1 cellular context compared by ENCODE assay signal in the genomic region with DNA sequence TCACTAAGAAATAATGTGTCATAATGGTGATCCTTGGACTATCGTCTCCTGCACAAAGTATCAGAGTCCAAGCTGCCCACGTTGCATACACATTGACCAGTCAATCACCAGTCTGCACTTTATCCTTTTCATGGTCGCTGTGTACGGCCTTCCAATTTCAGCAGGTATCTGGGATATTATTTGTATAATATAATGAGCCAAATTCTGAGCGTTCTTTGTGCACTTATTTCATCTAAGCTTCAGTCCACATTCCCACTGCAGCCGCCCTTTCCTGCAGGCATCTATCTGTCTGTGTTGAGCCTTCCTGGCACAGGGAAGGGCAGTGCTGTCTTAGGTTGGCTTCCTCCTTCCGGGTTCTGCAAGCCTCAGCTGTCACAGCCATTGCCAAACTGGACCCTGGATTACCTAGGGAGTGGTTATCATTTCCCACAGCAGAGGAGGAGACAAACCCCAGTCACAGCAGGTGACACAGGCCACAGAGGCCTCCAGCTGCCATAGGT.
TF ChIP-seq lines count a peak whose summit lies in the region.

No MANE protein-coding gene starts in this region.

TF ChIP-seq in HepG2, 621 proteins besides CTCF, POLR2A, EP300 and RAD21 (continued from another document and continues in another):
- TF ChIP-seq ZNF646 (CRISPR knock-in tag; IDR thresholded peaks at IDR 0.05) (no peak), GMEB1 (CRISPR knock-in tag; IDR thresholded peaks at IDR 0.05; ENCODE audit: borderline replicate concordance) (no peak), ZNF790 (CRISPR knock-in tag; IDR thresholded peaks at IDR 0.05; ENCODE audit: borderline replicate concordance) (no peak), ZNF7 (CRISPR knock-in tag; IDR thresholded peaks at IDR 0.05) (no peak), GABPA (IDR thresholded peaks at IDR 0.05; ENCODE audit: low read depth, low read length) (no peak), GABPA (CRISPR knock-in tag; IDR thresholded peaks at IDR 0.05; ENCODE audit: low read depth) (no peak), BCL6 (CRISPR knock-in tag; IDR thresholded peaks at IDR 0.05) (peak; percentile 8; the same call in 1 of the 2 replicates), CHCHD3 (CRISPR knock-in tag; IDR thresholded peaks at IDR 0.05) (no peak), ZNF556 (CRISPR knock-in tag; IDR thresholded peaks at IDR 0.05; ENCODE audit: borderline replicate concordance) (no peak; the same call in 1 of the 2 replicates), ZBTB38 (CRISPR knock-in tag; IDR thresholded peaks at IDR 0.05) (no peak), SYNCRIP (IDR thresholded peaks at IDR 0.05; ENCODE audit: insufficient read depth, low read depth, low read length) (no peak), MIER2 (CRISPR knock-in tag; IDR thresholded peaks at IDR 0.05) (no peak), MAZ (IDR thresholded peaks at IDR 0.05; ENCODE audit: borderline replicate concordance, low read depth, low read length) (no peak), MAZ (CRISPR knock-in tag; IDR thresholded peaks at IDR 0.05; ENCODE audit: low read depth) (0 out of 2 replicates have a peak, but pooled peaks have one; percentile 35), ZNF816 (CRISPR knock-in tag; IDR thresholded peaks at IDR 0.05; ENCODE audit: borderline replicate concordance) (no peak), SALL1 (CRISPR knock-in tag; IDR thresholded peaks at IDR 0.05) (peak; percentile 75), MED8 (CRISPR knock-in tag; IDR thresholded peaks at IDR 0.05; ENCODE audit: insufficient replicate concordance) (no peak), ZNF720 (CRISPR knock-in tag; IDR thresholded peaks at IDR 0.05) (no peak), ZNF589 (CRISPR knock-in tag; conservative IDR thresholded peaks at IDR 0.05) (no peak), ZNF350 (CRISPR knock-in tag; IDR thresholded peaks at IDR 0.05; ENCODE audit: borderline replicate concordance, low read depth) (no peak), ZNF615 (CRISPR knock-in tag; IDR thresholded peaks at IDR 0.05; ENCODE audit: borderline replicate concordance) (no peak), FOXC1 (CRISPR knock-in tag; IDR thresholded peaks at IDR 0.05; ENCODE audit: borderline replicate concordance) (no peak), JUND (CRISPR knock-in tag; IDR thresholded peaks at IDR 0.05) (no peak), ZBTB8A (CRISPR knock-in tag; IDR thresholded peaks at IDR 0.05; ENCODE audit: borderline replicate concordance, low read depth) (no peak), ZFAT (CRISPR knock-in tag; conservative IDR thresholded peaks at IDR 0.05) (no peak), ZNF513 (CRISPR knock-in tag; conservative IDR thresholded peaks at IDR 0.05) (no peak), ZNF670 (CRISPR knock-in tag; IDR thresholded peaks at IDR 0.05; ENCODE audit: borderline replicate concordance) (no peak), EHMT2 (IDR thresholded peaks at IDR 0.05; ENCODE audit: borderline replicate concordance, low read depth, low read length) (no peak), THAP7 (CRISPR knock-in tag; IDR thresholded peaks at IDR 0.05) (no peak; the same call in 1 of the 2 replicates), ZNF530 (CRISPR knock-in tag; IDR thresholded peaks at IDR 0.05; ENCODE audit: low read depth) (no peak), KDM6A (CRISPR knock-in tag; IDR thresholded peaks at IDR 0.05; ENCODE audit: low read depth) (0 out of 2 replicates have a peak, but pooled peaks have one; percentile 21), TP53 (CRISPR knock-in tag; conservative IDR thresholded peaks at IDR 0.05) (no peak), LRRFIP1 (CRISPR knock-in tag; conservative IDR thresholded peaks at IDR 0.05) (no peak), ZNF709 (CRISPR knock-in tag; IDR thresholded peaks at IDR 0.05) (no peak), KLF13 (CRISPR knock-in tag; IDR thresholded peaks at IDR 0.05) (no peak), ZNF713 (CRISPR knock-in tag; IDR thresholded peaks at IDR 0.05) (no peak), ZNF572 (CRISPR knock-in tag; IDR thresholded peaks at IDR 0.05) (no peak)
- TF ChIP-seq, protein P1, sequence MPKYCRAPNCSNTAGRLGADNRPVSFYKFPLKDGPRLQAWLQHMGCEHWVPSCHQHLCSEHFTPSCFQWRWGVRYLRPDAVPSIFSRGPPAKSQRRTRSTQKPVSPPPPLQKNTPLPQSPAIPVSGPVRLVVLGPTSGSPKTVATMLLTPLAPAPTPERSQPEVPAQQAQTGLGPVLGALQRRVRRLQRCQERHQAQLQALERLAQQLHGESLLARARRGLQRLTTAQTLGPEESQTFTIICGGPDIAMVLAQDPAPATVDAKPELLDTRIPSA (CRISPR knock-in tag; IDR thresholded peaks at IDR 0.05; ENCODE audit: borderline replicate concordance): no peak
- TF ChIP-seq, protein P2, sequence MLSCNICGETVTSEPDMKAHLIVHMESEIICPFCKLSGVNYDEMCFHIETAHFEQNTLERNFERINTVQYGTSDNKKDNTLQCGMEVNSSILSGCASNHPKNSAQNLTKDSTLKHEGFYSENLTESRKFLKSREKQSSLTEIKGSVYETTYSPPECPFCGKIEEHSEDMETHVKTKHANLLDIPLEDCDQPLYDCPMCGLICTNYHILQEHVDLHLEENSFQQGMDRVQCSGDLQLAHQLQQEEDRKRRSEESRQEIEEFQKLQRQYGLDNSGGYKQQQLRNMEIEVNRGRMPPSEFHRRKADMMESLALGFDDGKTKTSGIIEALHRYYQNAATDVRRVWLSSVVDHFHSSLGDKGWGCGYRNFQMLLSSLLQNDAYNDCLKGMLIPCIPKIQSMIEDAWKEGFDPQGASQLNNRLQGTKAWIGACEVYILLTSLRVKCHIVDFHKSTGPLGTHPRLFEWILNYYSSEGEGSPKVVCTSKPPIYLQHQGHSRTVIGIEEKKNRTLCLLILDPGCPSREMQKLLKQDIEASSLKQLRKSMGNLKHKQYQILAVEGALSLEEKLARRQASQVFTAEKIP (CRISPR knock-in tag; IDR thresholded peaks at IDR 0.05; ENCODE audit: borderline replicate concordance): no peak
- TF ChIP-seq, protein P3, sequence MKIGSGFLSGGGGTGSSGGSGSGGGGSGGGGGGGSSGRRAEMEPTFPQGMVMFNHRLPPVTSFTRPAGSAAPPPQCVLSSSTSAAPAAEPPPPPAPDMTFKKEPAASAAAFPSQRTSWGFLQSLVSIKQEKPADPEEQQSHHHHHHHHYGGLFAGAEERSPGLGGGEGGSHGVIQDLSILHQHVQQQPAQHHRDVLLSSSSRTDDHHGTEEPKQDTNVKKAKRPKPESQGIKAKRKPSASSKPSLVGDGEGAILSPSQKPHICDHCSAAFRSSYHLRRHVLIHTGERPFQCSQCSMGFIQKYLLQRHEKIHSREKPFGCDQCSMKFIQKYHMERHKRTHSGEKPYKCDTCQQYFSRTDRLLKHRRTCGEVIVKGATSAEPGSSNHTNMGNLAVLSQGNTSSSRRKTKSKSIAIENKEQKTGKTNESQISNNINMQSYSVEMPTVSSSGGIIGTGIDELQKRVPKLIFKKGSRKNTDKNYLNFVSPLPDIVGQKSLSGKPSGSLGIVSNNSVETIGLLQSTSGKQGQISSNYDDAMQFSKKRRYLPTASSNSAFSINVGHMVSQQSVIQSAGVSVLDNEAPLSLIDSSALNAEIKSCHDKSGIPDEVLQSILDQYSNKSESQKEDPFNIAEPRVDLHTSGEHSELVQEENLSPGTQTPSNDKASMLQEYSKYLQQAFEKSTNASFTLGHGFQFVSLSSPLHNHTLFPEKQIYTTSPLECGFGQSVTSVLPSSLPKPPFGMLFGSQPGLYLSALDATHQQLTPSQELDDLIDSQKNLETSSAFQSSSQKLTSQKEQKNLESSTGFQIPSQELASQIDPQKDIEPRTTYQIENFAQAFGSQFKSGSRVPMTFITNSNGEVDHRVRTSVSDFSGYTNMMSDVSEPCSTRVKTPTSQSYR (CRISPR knock-in tag; IDR thresholded peaks at IDR 0.05; ENCODE audit: borderline replicate concordance): no peak
- TF ChIP-seq, protein P4, sequence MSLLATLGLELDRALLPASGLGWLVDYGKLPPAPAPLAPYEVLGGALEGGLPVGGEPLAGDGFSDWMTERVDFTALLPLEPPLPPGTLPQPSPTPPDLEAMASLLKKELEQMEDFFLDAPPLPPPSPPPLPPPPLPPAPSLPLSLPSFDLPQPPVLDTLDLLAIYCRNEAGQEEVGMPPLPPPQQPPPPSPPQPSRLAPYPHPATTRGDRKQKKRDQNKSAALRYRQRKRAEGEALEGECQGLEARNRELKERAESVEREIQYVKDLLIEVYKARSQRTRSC (CRISPR knock-in tag; IDR thresholded peaks at IDR 0.05; ENCODE audit: low read depth): no peak
